ENCODE assay signal across 15 cellular contexts in genomic region chr7:32264667-32265284, GRCh38.
DNase-seq lines count a peak whose midpoint lies in the region; ATAC-seq, FAIRE-seq and TF ChIP-seq lines count a peak whose summit lies in the region.
"Had no signal": no experiment of that assay in that cellular context is flagged by ENCODE, and none has a peak within 500 bp of the region (broad histone marks: within the 10 kb centered on the region; RNA-seq: fewer than 3 reads in every experiment).

No MANE protein-coding gene starts in this region.

- H3K4me1 ChIP-seq in mammary epithelial cell (ENCODE audit: insufficient read depth, low read length) (no peaks in the 10 kb centered on the region), lower lobe of right lung (no peaks in the 10 kb centered on the region)

- H2AFZ ChIP-seq in mammary epithelial cell (ENCODE audit: low read depth, low read length): peak overlapping the region; percentile 6

- WGBS in mammary epithelial cell (ENCODE audit: low coverage, missing lambda C conversion rate): 8% methylated on average over 2 of the region's 2 CpGs

- H3K27me3 ChIP-seq in mammary epithelial cell (ENCODE audit: insufficient read depth, low read length) (no peaks in the 10 kb centered on the region), lower lobe of right lung (ENCODE audit: low read depth) (no peaks in the 10 kb centered on the region)
- H3K27me3 ChIP-seq: MG63 had no signal

- no peak overlapping the region for H3K9ac ChIP-seq in mammary epithelial cell (ENCODE audit: insufficient read depth, low read length)

- FAIRE-seq in urothelium cell line (lab: Jason Lieb, UNC): peak; percentile 40
- no peak for FAIRE-seq in frontal cortex (lab: Jason Lieb, UNC)
- FAIRE-seq: K562 had no signal

- TF ChIP-seq CTCF in mammary epithelial cell (conservative IDR thresholded peaks at IDR 0.05 in 1 of 2, IDR thresholded peaks at IDR 0.05 in 1 of 2; ENCODE audit: extremely low read depth in 1 of 2, insufficient read depth in 1 of 2, low read depth in 1 of 2, low read length in 2 of 2) (no peak), lower lobe of right lung (IDR thresholded peaks at IDR 0.05) (no peak)

- CTCF ChIA-PET in mammary epithelial cell (lab: Charles Lee; ENCODE audit: low non-redundant PET): no interaction called here

- in situ Hi-C loops in mammary epithelial cell (cut with MboI; ENCODE audit: low sequenced_read_pairs in 2 of 2): no loop called here

- H3K79me2 ChIP-seq in mammary epithelial cell (ENCODE audit: insufficient read depth, low read length): no peaks in the 10 kb centered on the region

- H4K20me1 ChIP-seq in mammary epithelial cell (ENCODE audit: insufficient read depth, low read length): no peaks in the 10 kb centered on the region

- ATAC-seq in Right ventricle myocardium inferior: peak; percentile 72
- peak; percentile 77 for ATAC-seq in left ventricle myocardium superior
- ATAC-seq in lower lobe of right lung: no peak
- ATAC-seq: K562, PC-3 had no signal

- BruUV-seq in mammary epithelial cell (replicated peaks; lab: Mats Ljungman, UMichigan): no TSS peak

- H3K27ac ChIP-seq in mammary epithelial cell (ENCODE audit: insufficient read depth, low read depth, low read length) (no peak overlapping the region), lower lobe of right lung (no peak overlapping the region)

- intact Hi-C loops in Right ventricle myocardium inferior (cut with DNase I) (no loop called here), cardiac septum (cut with DNase I) (no loop called here), mammary epithelial cell (cut with micrococcal nuclease) (loop anchor here (5.0 kb wide), 1 partner anchor 83 kb away; no protein-coding TSS in a partner anchor), left ventricle myocardium superior (cut with micrococcal nuclease) (no loop called here), lower lobe of right lung (cut with DNase I) (no loop called here)

- no peaks in the 10 kb centered on the region for H3K9me3 ChIP-seq in mammary epithelial cell (replicated peaks; ENCODE audit: insufficient read depth, low read length)
- H3K9me3 ChIP-seq in lower lobe of right lung: no peaks in the 10 kb centered on the region
- H3K9me3 ChIP-seq: MG63 had no signal

- H3K4me3 ChIP-seq in mammary epithelial cell (replicated peaks in 1 of 3; ENCODE audit: insufficient read depth in 1 of 3, low read depth in 2 of 3, low read length in 3 of 3): no peak overlapping the region
- no peak overlapping the region for H3K4me3 ChIP-seq in lower lobe of right lung
- H3K4me3 ChIP-seq: K562, MG63 had no signal

- dilution Hi-C loops in mammary epithelial cell (cut with HindIII; ENCODE audit: low sequenced_read_pairs): loop anchor here (5.0 kb wide), 2 partner anchors 37 to 93 kb away; no protein-coding TSS in a partner anchor

- H3K36me3 ChIP-seq in mammary epithelial cell (ENCODE audit: insufficient read depth, low read length) (no peaks in the 10 kb centered on the region), lower lobe of right lung (no peaks in the 10 kb centered on the region)
- H3K36me3 ChIP-seq: MG63 had no signal

- H3K4me2 ChIP-seq in mammary epithelial cell (ENCODE audit: insufficient read depth, low read depth, low read length): no peak overlapping the region

- DNase-seq in Right ventricle myocardium inferior (ENCODE audit: missing footprints) (no peak), cardiac septum (ENCODE audit: low spot score) (no peak), mammary epithelial cell (no peak), left ventricle myocardium superior (no peak), urothelium cell line (ENCODE audit: low spot score) (no peak), frontal cortex (ENCODE audit: low spot score in 2 of 2) (no peak), NK-92 (lab: John Stamatoyannopoulos, UW; ENCODE audit: unreplicated experiment) (no peak), lower lobe of right lung (no peak)
- DNase-seq: H7, MG63, NCI-H2029 treated with DMSO at 0.1 percent for 48 hours, NCI-H526 treated with DMSO at 0.1 percent for 48 hours, PC-3, SHP77 had no signal

Comparison
In these comparisons a context has a peak if more than half of its experiments do, and no peak if none do; other contexts are left out.
1. ATAC-seq: peak in Right ventricle myocardium inferior (single experiment) and left ventricle myocardium superior (single experiment); none in lower lobe of right lung (0 of 2).